In genomic region chr19:4066176-4066606, GRCh38 we compare ENCODE assay signal across 8 cellular contexts. TPM values are rescaled to one million over a fixed set of nuclear protein-coding genes. Genes with fewer than 3 reads are reported as not detected.
DNase-seq lines count a peak whose midpoint lies in the region; TF ChIP-seq lines count a peak whose summit lies in the region.

No MANE protein-coding gene starts in this region.

- H3K36me3 ChIP-seq in KOPT-K1 (ENCODE audit: insufficient read depth, low read length) (peaks cover 33% of the 10 kb centered on the region), iPS-18a (ENCODE audit: control insufficient read depth, low read depth, low read length) (no peaks in the 10 kb centered on the region), spleen (peaks cover 0 to 24% (median 0%) of the 10 kb centered on the region in 6 donors)

- H3K27me3 ChIP-seq in iPS-18a (ENCODE audit: control insufficient read depth, insufficient read depth, low read length), result peaks cover 28% of the 10 kb centered on the region
- H3K27me3 ChIP-seq in spleen (replicated peaks in 1 of 7), result no peaks in the 10 kb centered on the region

- 0 to 1% (median 1%) methylated on average over 4 to 31 of the region's 31 CpGs for WGBS in spleen, 5 donors

- H3K4me1 ChIP-seq in iPS-18a (ENCODE audit: control insufficient read depth, low read depth, low read length) (peaks cover 5% of the 10 kb centered on the region), spleen (peaks cover 39 to 69% (median 59%) of the 10 kb centered on the region in 6 donors)

- peaks cover 34% of the 10 kb centered on the region for H3K4me1 Mint-ChIP-seq in activated naive CD4-positive, alpha-beta T cell treated with anti-CD3 and anti-CD28 coated beads for 36 hours (ENCODE audit: low read depth)

- intact Hi-C loops in activated naive CD4-positive, alpha-beta T cell treated with anti-CD3 and anti-CD28 coated beads for 36 hours (cut with micrococcal nuclease), result loop anchor here (1.0 to 5.0 kb wide), 11 partner anchors 41 to 656 kb away; partner anchors contain the start of genes ANKRD24, APBA3, CACTIN and CHAF1A
- intact Hi-C loops in spleen (cut with DNase I; ENCODE audit: low total_unique reads), result loop anchor here (10.0 kb wide), 2 partner anchors 49 to 61 kb away; partner anchors contain the start of gene PIAS4

- no peaks in the 10 kb centered on the region for H3K27me3 Mint-ChIP-seq in activated naive CD4-positive, alpha-beta T cell treated with anti-CD3 and anti-CD28 coated beads for 36 hours (ENCODE audit: low read depth)

- no peaks in the 10 kb centered on the region for H3K36me3 Mint-ChIP-seq in activated naive CD4-positive, alpha-beta T cell treated with anti-CD3 and anti-CD28 coated beads for 36 hours (ENCODE audit: low read depth)

- H3K27ac ChIP-seq in KOPT-K1 (ENCODE audit: low read depth, low read length, poor library complexity, severe bottlenecking), result peak overlapping the region; percentile 97
- H3K27ac ChIP-seq in iPS-18a (ENCODE audit: low read length), result no peak overlapping the region
- peak overlapping the region; percentile 97 to 99 (median 98) for H3K27ac ChIP-seq in spleen

- TF ChIP-seq CTCF in spleen (IDR thresholded peaks at IDR 0.05 in 8 of 11, conservative IDR thresholded peaks at IDR 0.05 in 3 of 11), result peak in 1 of 11 experiments; percentile 14

- no peak overlapping the region for H3K27ac Mint-ChIP-seq in activated naive CD4-positive, alpha-beta T cell treated with anti-CD3 and anti-CD28 coated beads for 36 hours

- no peaks in the 10 kb centered on the region for H3K9me3 Mint-ChIP-seq in activated naive CD4-positive, alpha-beta T cell treated with anti-CD3 and anti-CD28 coated beads for 36 hours

- H3K4me3 ChIP-seq in iPS-18a (ENCODE audit: low read length) (peak overlapping the region; percentile 52), spleen (peak overlapping the region; percentile 68 to 99 (median 96))

- peak overlapping the region; percentile 56 for H3K4me3 Mint-ChIP-seq in activated naive CD4-positive, alpha-beta T cell treated with anti-CD3 and anti-CD28 coated beads for 36 hours

- H3K9ac ChIP-seq in iPS-18a (ENCODE audit: low read length), result no peak overlapping the region

- H3K9me3 ChIP-seq in KOPT-K1 (ENCODE audit: insufficient read depth, low read length, poor library complexity, severe bottlenecking) (no peaks in the 10 kb centered on the region), iPS-18a (ENCODE audit: control insufficient read depth, low read depth, low read length) (no peaks in the 10 kb centered on the region), spleen (no peaks in the 10 kb centered on the region)

- CTCF ChIA-PET in activated naive CD4-positive, alpha-beta T cell treated with anti-CD3 and anti-CD28 coated beads for 36 hours (lab: Charles Lee), result no interaction called here

- no peak for TF ChIP-seq POLR2A in spleen (IDR thresholded peaks at IDR 0.05)

- DNase-seq in activated naive CD4-positive, alpha-beta T cell treated with anti-CD3 and anti-CD28 coated beads for 36 hours, result peak; percentile 31
- peak; percentile 94 for DNase-seq in spleen
- no peak for DNase-seq in DMS79 treated with DMSO at 0.1 percent for 48 hours (lab: John Stamatoyannopoulos, UW)
- DNase-seq in NCI-H1105 (lab: John Stamatoyannopoulos, UW), result no peak
- DNase-seq in NCI-H345 (lab: John Stamatoyannopoulos, UW), result no peak
- DNase-seq in amniotic stem cell (lab: John Stamatoyannopoulos, UW), result no peak

RNA-seq across cellular contexts. Expression of gene ZBTB7A, which starts 0.5 kb away (rescaled TPM):
- 10 to 100 TPM; 11.3 to 11.9 TPM for total RNA-seq in activated naive CD4-positive, alpha-beta T cell treated with anti-CD3 and anti-CD28 coated beads for 36 hours
- 10 to 100 TPM; 43.0 to 68.1 (median 53.7) TPM for total RNA-seq in spleen
- 10 to 100 TPM in 1 of 3 donors, 1 to 10 TPM in 2; 4.0 to 15.2 (median 4.2) TPM for polyA plus RNA-seq in spleen

RNA-seq across cellular contexts. Expression of gene MAP2K2, which starts 57.7 kb away (rescaled TPM):
- total RNA-seq in activated naive CD4-positive, alpha-beta T cell treated with anti-CD3 and anti-CD28 coated beads for 36 hours, result 100 to 1,000 TPM; 101 to 103 TPM
- total RNA-seq in spleen, result 100 to 1,000 TPM in 5 of 7 donors, 10 to 100 TPM in 2; 95.3 to 131 (median 101) TPM
- polyA plus RNA-seq in spleen, result 100 to 1,000 TPM; 117 to 165 (median 160) TPM

RNA-seq across cellular contexts. Expression of gene PIAS4, which starts 58.7 kb away (rescaled TPM):
- total RNA-seq in activated naive CD4-positive, alpha-beta T cell treated with anti-CD3 and anti-CD28 coated beads for 36 hours, result 10 to 100 TPM; 16.1 to 20.1 TPM
- total RNA-seq in spleen, result 10 to 100 TPM; 16.4 to 30.5 (median 29.0) TPM
- 10 to 100 TPM in 1 of 3 donors, 1 to 10 TPM in 2; 6.2 to 13.9 (median 6.4) TPM for polyA plus RNA-seq in spleen

Comparison
In these comparisons a context has a peak if more than half of its experiments do, and no peak if none do; other contexts are left out.
1. DNase-seq: peak in activated naive CD4-positive, alpha-beta T cell treated with anti-CD3 and anti-CD28 coated beads for 36 hours (single experiment) and spleen (single experiment); none in DMS79 treated with DMSO at 0.1 percent for 48 hours (single experiment), NCI-H1105 (single experiment), NCI-H345 (single experiment) and amniotic stem cell (single experiment).